In the genomic region with DNA sequence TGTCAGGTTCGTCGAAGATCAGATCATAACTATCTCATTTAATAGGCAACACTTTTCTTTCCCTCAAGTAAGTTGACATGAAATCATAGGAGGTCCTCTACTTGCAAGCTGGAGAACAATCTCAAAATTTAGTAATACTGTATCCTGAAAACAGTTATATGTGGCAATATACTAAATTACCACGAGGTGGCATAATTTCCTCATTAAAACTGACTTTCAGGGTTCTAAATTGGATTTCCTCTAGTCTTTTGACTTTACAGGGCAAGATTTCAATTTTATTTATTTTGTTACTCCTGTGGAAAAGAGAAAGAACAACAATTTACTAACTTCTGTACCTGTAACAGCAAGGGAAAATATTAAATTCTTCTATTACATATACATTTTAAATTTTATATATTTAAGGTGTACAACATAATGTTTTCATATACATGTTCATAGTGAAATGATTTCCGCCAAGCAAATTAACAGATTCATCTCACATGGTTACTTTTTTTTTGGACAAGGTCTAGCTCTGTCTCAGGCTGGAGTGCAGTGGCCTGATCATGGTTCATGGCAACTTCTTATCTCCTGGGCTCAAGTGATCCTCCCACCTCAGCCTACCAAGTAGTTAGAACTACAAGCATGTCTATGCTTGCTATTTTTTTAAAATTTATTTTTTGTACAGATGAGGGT, we compare ENCODE assay signal across 9 cellular contexts. TPM values are rescaled to one million over a fixed set of nuclear protein-coding genes. Genes with fewer than 3 reads are reported as not detected.
DNase-seq lines count a peak whose midpoint lies in the region; ATAC-seq, FAIRE-seq and TF ChIP-seq lines count a peak whose summit lies in the region.
"Had no signal": no experiment of that assay in that cellular context is flagged by ENCODE, and none has a peak within 500 bp of the region (broad histone marks: within the 10 kb centered on the region; RNA-seq: fewer than 3 reads in every experiment).

No MANE protein-coding gene starts in this region.

- peaks cover 1% of the 10 kb centered on the region for H3K36me3 Mint-ChIP-seq in mesothelial cell of epicardium

- H3K27ac Mint-ChIP-seq in mesothelial cell of epicardium, result no peak overlapping the region
- H3K27ac Mint-ChIP-seq in stimulated activated naive CD8-positive, alpha-beta T cell treated with anti-CD3 and anti-CD28 coated beads, Interleukin-15, amount 100 ng/mL, for 72 hours, result no peak overlapping the region

- no peaks in the 10 kb centered on the region for H3K27me3 Mint-ChIP-seq in mesothelial cell of epicardium (ENCODE audit: low read depth)
- peaks cover 9% of the 10 kb centered on the region for H3K27me3 Mint-ChIP-seq in stimulated activated naive CD8-positive, alpha-beta T cell treated with anti-CD3 and anti-CD28 coated beads, Interleukin-15, amount 100 ng/mL, for 72 hours

- H3K9me3 ChIP-seq in aorta (ENCODE audit: control insufficient read depth, low read length), result peaks cover 2% of the 10 kb centered on the region

- intact Hi-C loops in aorta (cut with DNase I), result no loop called here

- no peaks in the 10 kb centered on the region for H3K27me3 ChIP-seq in brain microvascular endothelial cell (replicated peaks)
- H3K27me3 ChIP-seq in aorta (ENCODE audit: control insufficient read depth in 1 of 2, insufficient read depth in 2 of 2, low read length in 1 of 2), result no peaks in the 10 kb centered on the region

- H3K4me3 ChIP-seq in brain microvascular endothelial cell (ENCODE audit: low read depth, low read length), result no peak overlapping the region
- no peak overlapping the region for H3K4me3 ChIP-seq in aorta (ENCODE audit: low read length in 2 of 2)

- H3K4me1 ChIP-seq in aorta (ENCODE audit: control insufficient read depth in 1 of 2, insufficient read depth in 2 of 2, low read length in 2 of 2), result no peaks in the 10 kb centered on the region

- in situ Hi-C loops in brain microvascular endothelial cell (cut with HindIII; ENCODE audit: low pct_ligation_motif_present, low sequenced_read_pairs), result no loop called here

- H3K4me1 Mint-ChIP-seq in mesothelial cell of epicardium, result peaks cover 13% of the 10 kb centered on the region
- no peaks in the 10 kb centered on the region for H3K4me1 Mint-ChIP-seq in stimulated activated naive CD8-positive, alpha-beta T cell treated with anti-CD3 and anti-CD28 coated beads, Interleukin-15, amount 100 ng/mL, for 72 hours

- H3K27ac ChIP-seq in brain microvascular endothelial cell (no peak overlapping the region), aorta (ENCODE audit: low read depth in 1 of 2, low read length in 2 of 2) (no peak overlapping the region)

- no peaks in the 10 kb centered on the region for H3K36me3 ChIP-seq in brain microvascular endothelial cell (replicated peaks)
- no peaks in the 10 kb centered on the region for H3K36me3 ChIP-seq in aorta (ENCODE audit: control insufficient read depth in 1 of 2, insufficient read depth in 2 of 2, low read length in 1 of 2)

- peak; percentile 97 for FAIRE-seq in A204.1 (lab: Jason Lieb, UNC)

- no peak for ATAC-seq in HG03025 (IDR thresholded peaks at IDR 0.05; ENCODE audit: low FRiP score, unreplicated experiment)
- ATAC-seq in aorta (ENCODE audit: low FRiP score), result no peak
- no peak for ATAC-seq in stimulated activated naive CD8-positive, alpha-beta T cell treated with anti-CD3 and anti-CD28 coated beads, Interleukin-15, amount 100 ng/mL, for 72 hours

- H3K9me3 Mint-ChIP-seq in mesothelial cell of epicardium, result peaks cover 21% of the 10 kb centered on the region
- no peaks in the 10 kb centered on the region for H3K9me3 Mint-ChIP-seq in stimulated activated naive CD8-positive, alpha-beta T cell treated with anti-CD3 and anti-CD28 coated beads, Interleukin-15, amount 100 ng/mL, for 72 hours

- TF ChIP-seq CTCF in GM10266 (IDR thresholded peaks at IDR 0.05; ENCODE audit: control insufficient read depth, insufficient read depth, low read depth, missing control alignments) (peak; percentile 62), brain microvascular endothelial cell (IDR thresholded peaks at IDR 0.05; ENCODE audit: low read depth, low read length, missing control alignments) (peak; percentile 54), mesothelial cell of epicardium (IDR thresholded peaks at IDR 0.05; ENCODE audit: unreplicated experiment) (peak; percentile 86)

- H3K4me3 Mint-ChIP-seq in mesothelial cell of epicardium, result no peak overlapping the region
- H3K4me3 Mint-ChIP-seq in stimulated activated naive CD8-positive, alpha-beta T cell treated with anti-CD3 and anti-CD28 coated beads, Interleukin-15, amount 100 ng/mL, for 72 hours, result no peak overlapping the region

- DNase-seq in GM10266 (ENCODE audit: extremely low spot score) (peak; percentile 40), NCI-H1105 (lab: John Stamatoyannopoulos, UW) (peak; percentile 8), brain microvascular endothelial cell (no peak), mesothelial cell of epicardium (ENCODE audit: low spot score in 2 of 2, unreplicated experiment in 2 of 2) (no peak), aorta (no peak)
- DNase-seq in stimulated activated naive CD8-positive, alpha-beta T cell treated with anti-CD3 and anti-CD28 coated beads, Interleukin-15, amount 100 ng/mL, for 72 hours, result no peak

- 20 to 24% methylated on average over 4 of the region's 4 CpGs for WGBS in aorta, 2 donors

RNA-seq across cellular contexts. Expression of gene CYP2C18, which starts 53.4 kb away (rescaled TPM):
- total RNA-seq in mesothelial cell of epicardium (not detected in 3 replicates), aorta (not detected)
- 1 to 10 TPM in 1 of 2 donors, not detected in 1; 5.9 TPM for polyA plus RNA-seq in aorta
- total RNA-seq: subcutaneous adipose tissue had no signal

Comparison
In these comparisons a context has a peak if more than half of its experiments do, and no peak if none do; other contexts are left out.
1. DNase-seq: peak in GM10266 (single experiment) and NCI-H1105 (single experiment); none in brain microvascular endothelial cell (single experiment), mesothelial cell of epicardium (0 of 2), aorta (0 of 2) and stimulated activated naive CD8-positive, alpha-beta T cell treated with anti-CD3 and anti-CD28 coated beads, Interleukin-15, amount 100 ng/mL, for 72 hours (0 of 2).
2. Peak in every context shown above with its lines, with median percentiles within 50 percentile points of each other: CTCF ChIP-seq.